16 cellular contexts compared by ENCODE assay signal in the genomic region with DNA sequence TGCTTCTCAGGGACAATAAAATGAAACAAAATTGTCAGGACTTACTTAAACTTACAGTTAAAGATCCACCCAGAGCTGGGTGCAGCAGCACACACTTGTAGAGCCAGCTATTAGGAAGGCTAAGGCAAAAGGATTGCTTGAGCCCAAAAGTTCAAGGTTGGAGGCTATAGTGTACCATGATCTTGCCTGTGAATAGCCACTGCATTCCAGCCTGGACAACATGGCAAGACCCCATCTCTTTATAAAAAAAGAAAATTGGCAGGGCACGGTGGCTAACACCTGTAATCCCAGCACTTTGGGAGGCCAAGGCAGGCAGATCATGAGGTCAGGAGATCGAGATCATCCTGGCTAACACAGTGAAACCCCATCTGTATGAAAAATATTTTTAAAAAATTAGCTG.
"Had no signal": no experiment of that assay in that cellular context is flagged by ENCODE, and none has a peak within 500 bp of the region (broad histone marks: within the 10 kb centered on the region; RNA-seq: fewer than 3 reads in every experiment).

No MANE protein-coding gene starts in this region.

- H3K27me3 ChIP-seq: esophagus squamous epithelium, SJCRH30, upper lobe of left lung had no signal

- H3K36me3 ChIP-seq: neutrophil, SJCRH30, upper lobe of left lung had no signal

- DNase-seq: activated CD4-positive, alpha-beta T cell treated with anti-CD3 and anti-CD28 coated beads, Interleukin-2, amount 50 U/mL, for 1 hour; activated naive CD4-positive, alpha-beta T cell treated with anti-CD3 and anti-CD28 coated beads for 36 hours; activated naive CD8-positive, alpha-beta T cell treated with anti-CD3 and anti-CD28 coated beads, Interleukin-2, amount 50 U/mL, for 24 hours; cortex of kidney; effector CD4-positive, alpha-beta T cell; esophagus squamous epithelium; immature natural killer cell; left colon; naive thymus-derived CD8-positive, alpha-beta T cell; retina; stimulated activated CD4-positive, alpha-beta T cell treated with anti-CD3 and anti-CD28 coated beads, Interleukin-4, amount 100 ng/mL, for 24 hours; stimulated activated naive CD4-positive, alpha-beta T cell had no signal

- ATAC-seq: activated CD4-positive, CD25-positive, alpha-beta regulatory T cell treated with anti-CD3 and anti-CD28 coated beads, Interleukin-2, amount 50 U/mL, for 24 hours; activated naive CD8-positive, alpha-beta T cell treated with anti-CD3 and anti-CD28 coated beads, Interleukin-2, amount 50 U/mL, for 24 hours; left colon; naive thymus-derived CD8-positive, alpha-beta T cell had no signal

- H3K9me3 ChIP-seq: esophagus squamous epithelium, neutrophil, SJCRH30, upper lobe of left lung had no signal

- H3K27ac ChIP-seq: esophagus squamous epithelium, neutrophil, SJCRH30 had no signal

- H3K4me3 ChIP-seq: esophagus squamous epithelium, SJCRH30, upper lobe of left lung had no signal
